Comparison of ENCODE assay signal across 8 cellular contexts in genomic region chr2:234425923-234426603, GRCh38.
DNase-seq lines count a peak whose midpoint lies in the region; ATAC-seq and TF ChIP-seq lines count a peak whose summit lies in the region.

No MANE protein-coding gene starts in this region.

- H4K20me1 ChIP-seq in Loucy (ENCODE audit: insufficient read depth, low read length, poor library complexity, severe bottlenecking): no peaks in the 10 kb centered on the region

- peak overlapping the region; percentile 82 for H3K4me2 ChIP-seq in Loucy (ENCODE audit: low read depth, low read length, poor library complexity, severe bottlenecking)

- H3K4me3 ChIP-seq in Loucy (ENCODE audit: low read length, poor library complexity, severe bottlenecking) (peak overlapping the region; percentile 61), coronary artery (no peak overlapping the region)

- peak; percentile 86 for DNase-seq in CD1c-positive myeloid dendritic cell (ENCODE audit: extremely low spot score)
- peak; percentile 48 to 62 for DNase-seq in activated T-helper 1 cell treated with anti-CD3 and anti-CD28 coated beads, Interleukin-2, amount 50 U/mL, for 16 hours (ENCODE audit: low read depth in 1 of 2, low spot score in 1 of 2)
- DNase-seq in osteocyte (ENCODE audit: extremely low spot score, unreplicated experiment): no peak
- DNase-seq in RKO (ENCODE audit: low spot score): no peak
- DNase-seq in coronary artery (ENCODE audit: low spot score): no peak
- no peak for DNase-seq in glutamatergic neuron

- H3K4me3 Mint-ChIP-seq in osteocyte (ENCODE audit: unreplicated experiment) (no peak overlapping the region), glutamatergic neuron (ENCODE audit: unreplicated experiment) (no peak overlapping the region)

- H3F3A ChIP-seq in Loucy (ENCODE audit: low read depth): peaks cover 16% of the 10 kb centered on the region

- peak; percentile 78 for ATAC-seq in GM21447 (IDR thresholded peaks at IDR 0.05; ENCODE audit: unreplicated experiment)

- no peaks in the 10 kb centered on the region for H3K9me3 Mint-ChIP-seq in osteocyte (ENCODE audit: unreplicated experiment)
- peaks cover 2% of the 10 kb centered on the region for H3K9me3 Mint-ChIP-seq in glutamatergic neuron (ENCODE audit: unreplicated experiment)

- no peaks in the 10 kb centered on the region for H3K27me3 ChIP-seq in Loucy (ENCODE audit: insufficient read depth, low read length, poor library complexity, severe bottlenecking)

- H3K4me1 Mint-ChIP-seq in osteocyte (ENCODE audit: unreplicated experiment) (peaks cover 56% of the 10 kb centered on the region), glutamatergic neuron (ENCODE audit: low read depth, unreplicated experiment) (no peaks in the 10 kb centered on the region)

- no peaks in the 10 kb centered on the region for H3K79me2 ChIP-seq in Loucy (ENCODE audit: insufficient read depth, low read length)

- H3K27ac Mint-ChIP-seq in osteocyte (ENCODE audit: unreplicated experiment) (peak overlapping the region; percentile 77), glutamatergic neuron (ENCODE audit: unreplicated experiment) (no peak overlapping the region)

- H3K27ac ChIP-seq in coronary artery: no peak overlapping the region

- H3K4me1 ChIP-seq in Loucy (ENCODE audit: insufficient read depth, low read length, poor library complexity, severe bottlenecking): peaks cover 81% of the 10 kb centered on the region

- peak overlapping the region; percentile 84 for H3K9ac ChIP-seq in Loucy (ENCODE audit: low read depth, low read length, poor library complexity, severe bottlenecking)

- H3K36me3 Mint-ChIP-seq in osteocyte (ENCODE audit: unreplicated experiment) (no peaks in the 10 kb centered on the region), glutamatergic neuron (ENCODE audit: unreplicated experiment) (no peaks in the 10 kb centered on the region)

- no peaks in the 10 kb centered on the region for H3K36me3 ChIP-seq in Loucy (ENCODE audit: insufficient read depth, low read length)

- H3K27me3 Mint-ChIP-seq in osteocyte (ENCODE audit: unreplicated experiment): no peaks in the 10 kb centered on the region
- peaks cover 2% of the 10 kb centered on the region for H3K27me3 Mint-ChIP-seq in glutamatergic neuron (ENCODE audit: unreplicated experiment)

- H2AFZ ChIP-seq in Loucy (ENCODE audit: low read length): no peak overlapping the region

- no peaks in the 10 kb centered on the region for H3K9me3 ChIP-seq in Loucy (ENCODE audit: insufficient read depth, low read depth, low read length)

- TF ChIP-seq CTCF in Loucy (conservative IDR thresholded peaks at IDR 0.05; ENCODE audit: low read length) (no peak), osteocyte (IDR thresholded peaks at IDR 0.05) (no peak), coronary artery (IDR thresholded peaks at IDR 0.05) (no peak), glutamatergic neuron (IDR thresholded peaks at IDR 0.05; ENCODE audit: partially characterized antibody, unreplicated experiment) (no peak)

- H3K9me2 ChIP-seq in Loucy (replicated peaks; ENCODE audit: low read depth, low read length): no peaks in the 10 kb centered on the region

Comparison
In these comparisons a context has a peak if more than half of its experiments do, and no peak if none do; other contexts are left out.
1. DNase-seq: peak in CD1c-positive myeloid dendritic cell (single experiment) and activated T-helper 1 cell treated with anti-CD3 and anti-CD28 coated beads, Interleukin-2, amount 50 U/mL, for 16 hours (2 of 2); none in osteocyte (single experiment), RKO (single experiment), coronary artery (single experiment) and glutamatergic neuron (single experiment).